In genomic region chr1:2571348-2571747, GRCh38 we compare ENCODE assay signal across 1 cellular context.
TF ChIP-seq lines count a peak whose summit lies in the region.

No MANE protein-coding gene starts in this region.

TF ChIP-seq in HepG2, 621 proteins besides CTCF, POLR2A, EP300 and RAD21 (continued from another document and continues in another):
- TF ChIP-seq ZBTB34 (CRISPR knock-in tag; IDR thresholded peaks at IDR 0.05) (no peak), LCORL (IDR thresholded peaks at IDR 0.05) (no peak), LCORL (CRISPR knock-in tag; IDR thresholded peaks at IDR 0.05) (peak; percentile 91), SMYD3 (CRISPR knock-in tag; IDR thresholded peaks at IDR 0.05) (no peak), TP53 (CRISPR knock-in tag; conservative IDR thresholded peaks at IDR 0.05) (no peak), DR1 (CRISPR knock-in tag; IDR thresholded peaks at IDR 0.05) (no peak), USF2 (IDR thresholded peaks at IDR 0.05; ENCODE audit: low read depth, low read length) (no peak), USF2 (CRISPR knock-in tag; IDR thresholded peaks at IDR 0.05; ENCODE audit: borderline replicate concordance) (no peak), ZNF792 (CRISPR knock-in tag; IDR thresholded peaks at IDR 0.05) (no peak), HNF4G (IDR thresholded peaks at IDR 0.05; ENCODE audit: borderline replicate concordance, low read depth, low read length) (peak; percentile 47; the same call in 1 of the 2 replicates), HNF4G (CRISPR knock-in tag; IDR thresholded peaks at IDR 0.05; ENCODE audit: borderline replicate concordance, low read depth) (peak; percentile 70; the same call in 1 of the 2 replicates), DNMT1 (CRISPR knock-in tag; IDR thresholded peaks at IDR 0.05) (no peak), ZNF75D (CRISPR knock-in tag; IDR thresholded peaks at IDR 0.05; ENCODE audit: borderline replicate concordance) (no peak), ZEB1 (IDR thresholded peaks at IDR 0.05; ENCODE audit: insufficient replicate concordance, low read depth) (no peak), TBX3 (IDR thresholded peaks at IDR 0.05; ENCODE audit: borderline replicate concordance) (no peak), GPN1 (CRISPR knock-in tag; IDR thresholded peaks at IDR 0.05; ENCODE audit: borderline replicate concordance) (no peak), NR2F1 (CRISPR knock-in tag; IDR thresholded peaks at IDR 0.05) (peak; percentile 59 to 81; a peak in 3 of 4 replicates), ZNF44 (CRISPR knock-in tag; IDR thresholded peaks at IDR 0.05) (no peak), ZNF362 (CRISPR knock-in tag; IDR thresholded peaks at IDR 0.05; ENCODE audit: borderline replicate concordance) (no peak), GLI4 (CRISPR knock-in tag; IDR thresholded peaks at IDR 0.05; ENCODE audit: borderline replicate concordance) (no peak), PREB (CRISPR knock-in tag; IDR thresholded peaks at IDR 0.05) (no peak), TEAD3 (CRISPR knock-in tag; optimal IDR thresholded peaks at IDR 0.05; ENCODE audit: borderline replicate concordance) (peak; percentile 24), BORCS8-MEF2B (CRISPR knock-in tag; IDR thresholded peaks at IDR 0.05) (no peak), FOXK2 (IDR thresholded peaks at IDR 0.05) (no peak), ZNF354B (CRISPR knock-in tag; IDR thresholded peaks at IDR 0.05) (no peak), RARA (CRISPR knock-in tag; IDR thresholded peaks at IDR 0.05) (peak; percentile 91), ZNF33B (CRISPR knock-in tag; IDR thresholded peaks at IDR 0.05) (no peak), FOXO1 (CRISPR knock-in tag; IDR thresholded peaks at IDR 0.05) (peak; percentile 76), ZNF703 (CRISPR knock-in tag; IDR thresholded peaks at IDR 0.05; ENCODE audit: borderline replicate concordance) (no peak), U2AF2 (IDR thresholded peaks at IDR 0.05; ENCODE audit: low read depth, low read length) (no peak), ZBTB2 (CRISPR knock-in tag; IDR thresholded peaks at IDR 0.05; ENCODE audit: low read depth) (no peak), ZSCAN29 (CRISPR knock-in tag; conservative IDR thresholded peaks at IDR 0.05) (no peak), WIZ (CRISPR knock-in tag; IDR thresholded peaks at IDR 0.05) (no peak), ATRX (CRISPR knock-in tag; IDR thresholded peaks at IDR 0.05; ENCODE audit: borderline replicate concordance) (no peak), ZNF672 (CRISPR knock-in tag; IDR thresholded peaks at IDR 0.05) (no peak), ZNF441 (CRISPR knock-in tag; IDR thresholded peaks at IDR 0.05; ENCODE audit: borderline replicate concordance) (0 out of 2 replicates have a peak, but pooled peaks have one; percentile 20), ZNF530 (CRISPR knock-in tag; IDR thresholded peaks at IDR 0.05; ENCODE audit: low read depth) (no peak), TAF15 (IDR thresholded peaks at IDR 0.05; ENCODE audit: low read depth, low read length, poor library complexity, severe bottlenecking) (no peak), PHF8 (CRISPR knock-in tag; IDR thresholded peaks at IDR 0.05) (no peak), ZSCAN9 (CRISPR knock-in tag; IDR thresholded peaks at IDR 0.05; ENCODE audit: borderline replicate concordance) (0 out of 2 replicates have a peak, but pooled peaks have one; percentile 33), NCOA2 (CRISPR knock-in tag; IDR thresholded peaks at IDR 0.05) (0 out of 2 replicates have a peak, but pooled peaks have one; percentile 37), ZNF333 (CRISPR knock-in tag; IDR thresholded peaks at IDR 0.05; ENCODE audit: borderline replicate concordance) (no peak), ZNF687 (CRISPR knock-in tag; IDR thresholded peaks at IDR 0.05) (peak; percentile 32), ZNF280D (CRISPR knock-in tag; IDR thresholded peaks at IDR 0.05) (peak; percentile 82; the same call in 1 of the 2 replicates), KLF6 (CRISPR knock-in tag; IDR thresholded peaks at IDR 0.05) (no peak), PAX8 (CRISPR knock-in tag; IDR thresholded peaks at IDR 0.05; ENCODE audit: borderline replicate concordance) (no peak)
